In the genomic region with DNA sequence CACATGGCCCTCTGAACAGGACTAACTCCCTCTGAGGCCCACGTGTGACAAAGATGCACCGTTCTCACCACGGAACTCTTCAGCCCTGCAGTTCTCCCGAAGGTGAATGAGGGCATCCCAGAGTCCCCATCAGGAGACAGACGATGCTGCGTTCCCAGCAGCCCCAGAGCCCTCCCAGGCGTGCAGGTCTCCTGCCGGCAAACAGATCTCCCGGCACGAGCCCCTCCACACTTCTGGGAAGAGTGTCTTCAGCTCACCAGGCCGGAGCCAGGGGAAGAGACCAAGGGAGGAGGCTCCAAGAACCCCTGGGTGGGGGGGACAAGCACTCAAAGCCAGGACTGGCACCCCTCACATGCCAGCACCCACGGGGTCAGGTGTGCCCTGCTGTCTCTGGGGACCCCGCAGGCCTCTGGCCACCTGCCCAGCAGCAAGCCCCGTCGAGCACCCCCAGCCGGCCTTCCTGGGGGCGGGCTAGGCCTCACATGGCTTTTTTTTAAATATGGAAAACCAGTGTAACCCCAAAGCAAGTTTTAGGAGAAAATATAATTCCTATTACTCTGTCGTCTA, we compare ENCODE assay signal across 15 cellular contexts. TPM values are rescaled to one million over a fixed set of nuclear protein-coding genes. Genes with fewer than 3 reads are reported as not detected.
DNase-seq lines count a peak whose midpoint lies in the region; ATAC-seq and TF ChIP-seq lines count a peak whose summit lies in the region.
"Had no signal": no experiment of that assay in that cellular context is flagged by ENCODE, and none has a peak within 500 bp of the region (broad histone marks: within the 10 kb centered on the region; RNA-seq: fewer than 3 reads in every experiment).

No MANE protein-coding gene starts in this region.

- H3K27me3 Mint-ChIP-seq in mesothelial cell of epicardium (ENCODE audit: low read depth) (no peaks in the 10 kb centered on the region), type B pancreatic cell (no peaks in the 10 kb centered on the region)
- H3K27me3 Mint-ChIP-seq: B cell; CD8-positive, alpha-beta memory T cell had no signal

- ATAC-seq in Right ventricle myocardium inferior (no peak), GM18505 (IDR thresholded peaks at IDR 0.05; ENCODE audit: unreplicated experiment) (no peak), GM18517 (IDR thresholded peaks at IDR 0.05; ENCODE audit: unreplicated experiment) (no peak)
- ATAC-seq: HCT116, HepG2 had no signal

- DNase-seq in Right ventricle myocardium inferior (ENCODE audit: missing footprints) (peak; percentile 45), cardiac septum (ENCODE audit: low spot score) (no peak), mesothelial cell of epicardium (ENCODE audit: low spot score in 2 of 2, unreplicated experiment in 2 of 2) (no peak), type B pancreatic cell (ENCODE audit: extremely low spot score, unreplicated experiment) (no peak)
- DNase-seq: Caco-2; CD8-positive, alpha-beta memory T cell; DND-41; GDM1 had no signal

- peaks cover 26% of the 10 kb centered on the region for H3K36me3 Mint-ChIP-seq in mesothelial cell of epicardium
- H3K36me3 Mint-ChIP-seq in type B pancreatic cell, result peaks cover 10% of the 10 kb centered on the region

- H3K4me1 Mint-ChIP-seq in mesothelial cell of epicardium, result no peaks in the 10 kb centered on the region
- H3K4me1 Mint-ChIP-seq in type B pancreatic cell (ENCODE audit: unreplicated experiment), result peaks cover 13% of the 10 kb centered on the region
- H3K4me1 Mint-ChIP-seq: B cell, CD14-positive monocyte had no signal

- H3K27ac Mint-ChIP-seq in mesothelial cell of epicardium, result no peak overlapping the region
- H3K27ac Mint-ChIP-seq in type B pancreatic cell, result no peak overlapping the region
- H3K27ac Mint-ChIP-seq: B cell had no signal

- H3K9me3 Mint-ChIP-seq in mesothelial cell of epicardium (peaks cover 7% of the 10 kb centered on the region), type B pancreatic cell (peaks cover 5% of the 10 kb centered on the region)
- H3K9me3 Mint-ChIP-seq: CD8-positive, alpha-beta memory T cell had no signal

- H3K4me3 Mint-ChIP-seq in mesothelial cell of epicardium, result no peak overlapping the region
- H3K4me3 Mint-ChIP-seq in type B pancreatic cell, result no peak overlapping the region
- H3K4me3 Mint-ChIP-seq: B cell; CD14-positive monocyte; CD8-positive, alpha-beta memory T cell had no signal

- peak; percentile 15 for TF ChIP-seq POLR2A in GM18505 (IDR thresholded peaks at IDR 0.05; ENCODE audit: borderline replicate concordance, extremely low read depth, insufficient read depth, insufficient read length)

- H3K27ac ChIP-seq in VCaP, result peak overlapping the region; percentile 8; the same call in 1 of the 2 replicates

- TF ChIP-seq CTCF in VCaP (conservative IDR thresholded peaks at IDR 0.05) (no peak), mesothelial cell of epicardium (IDR thresholded peaks at IDR 0.05; ENCODE audit: unreplicated experiment) (no peak), type B pancreatic cell (conservative IDR thresholded peaks at IDR 0.05) (no peak)

- intact Hi-C loops in Right ventricle myocardium inferior (cut with DNase I) (no loop called here), cardiac septum (cut with DNase I) (no loop called here)

RNA-seq across cellular contexts. Expression of a gene that starts 45.1 kb away (rescaled TPM):
- 20.3 TPM for total RNA-seq in Right ventricle myocardium inferior
- total RNA-seq in cardiac septum, result 22.2 TPM
- 28.4 to 34.5 TPM (median 32.1 TPM) in 3 replicates for total RNA-seq in mesothelial cell of epicardium
- total RNA-seq in type B pancreatic cell (ENCODE audit: low replicate concordance), result 33.7 and 37.0 TPM in 2 replicates
